1 cellular context compared by ENCODE assay signal in genomic region chr10:119817991-119818888, GRCh38.
TF ChIP-seq lines count a peak whose summit lies in the region.

No MANE protein-coding gene starts in this region.

TF ChIP-seq in SK-N-SH, 30 proteins besides CTCF, POLR2A, EP300 and RAD21 (continued from another document):
- TF ChIP-seq REST (IDR thresholded peaks at IDR 0.05; ENCODE audit: low read depth, low read length) (peak; percentile 71; the same call in 1 of the 2 replicates), RFX5 (IDR thresholded peaks at IDR 0.05; ENCODE audit: low read length) (no peak)
